ENCODE assay signal across 13 cellular contexts in the genomic region with DNA sequence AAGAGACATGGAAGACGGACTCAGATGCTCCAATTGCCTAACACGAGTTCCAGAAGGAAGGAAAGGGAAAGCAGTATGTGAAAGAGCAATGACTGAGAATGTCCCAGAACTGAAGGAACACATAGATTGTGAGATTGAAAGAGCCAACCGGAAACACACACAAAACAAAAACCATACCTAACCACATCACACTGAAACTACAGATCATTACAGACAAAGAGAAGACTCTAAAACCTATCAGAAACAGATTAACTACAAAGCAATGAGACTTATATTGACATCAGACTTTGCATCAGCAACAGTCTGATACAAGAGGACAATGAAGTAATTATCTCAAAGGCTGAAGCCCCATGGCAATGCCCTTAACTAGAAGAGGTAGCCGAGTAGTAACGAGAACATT. TPM values are rescaled to one million over a fixed set of nuclear protein-coding genes. Genes with fewer than 3 reads are reported as not detected.
A peak's percentile ranks its signal among the peaks of the same experiment; 100 is the strongest.
DNase-seq lines count a peak whose midpoint lies in the region; ATAC-seq, FAIRE-seq and TF ChIP-seq lines count a peak whose summit lies in the region.
"Had no signal": no experiment of that assay in that cellular context is flagged by ENCODE, and none has a peak within 500 bp of the region (broad histone marks: within the 10 kb centered on the region; RNA-seq: fewer than 3 reads in every experiment).

No MANE protein-coding gene starts in this region.

- H4K20me1 ChIP-seq in endothelial cell of umbilical vein (replicated peaks; ENCODE audit: control insufficient read depth, extremely low read depth, insufficient read depth, low read length): no peaks in the 10 kb centered on the region

- POLR2A ChIA-PET in endothelial cell of umbilical vein (lab: Charles Lee): no interaction called here

- no peaks in the 10 kb centered on the region for H3K9me1 ChIP-seq in endothelial cell of umbilical vein (replicated peaks; ENCODE audit: control insufficient read depth, extremely low read depth, insufficient read depth, low read length)

- BruUV-seq in endothelial cell of umbilical vein (replicated peaks; lab: Mats Ljungman, UMichigan): no TSS peak

- no peaks in the 10 kb centered on the region for H3K9me3 ChIP-seq in endothelial cell of umbilical vein (replicated peaks; ENCODE audit: control insufficient read depth, insufficient read depth, low read length)

- H3K4me3 ChIP-seq in endothelial cell of umbilical vein (replicated peaks in 1 of 3; ENCODE audit: insufficient read depth in 1 of 3, low read depth in 1 of 3, low read length in 3 of 3): no peak overlapping the region
- H3K4me3 ChIP-seq: GM23248, PC-9 had no signal

- no peak overlapping the region for H3K27ac ChIP-seq in endothelial cell of umbilical vein (ENCODE audit: insufficient read depth, low read depth, low read length)
- H3K27ac ChIP-seq: GM23248, PC-9 had no signal

- no peak for TF ChIP-seq POLR2A in GM18505 (IDR thresholded peaks at IDR 0.05; ENCODE audit: borderline replicate concordance, extremely low read depth, insufficient read depth, insufficient read length)
- no peak for TF ChIP-seq POLR2A in endothelial cell of umbilical vein (IDR thresholded peaks at IDR 0.05; ENCODE audit: low read depth, low read length)

- peaks cover 6% of the 10 kb centered on the region for H3K4me1 ChIP-seq in endothelial cell of umbilical vein (ENCODE audit: control insufficient read depth, extremely low read depth, insufficient read depth, low read length)

- no peak overlapping the region for H3K4me2 ChIP-seq in endothelial cell of umbilical vein (ENCODE audit: insufficient read depth, low read length)
- H3K4me2 ChIP-seq: PC-9 had no signal

- intact Hi-C loops in endothelial cell of umbilical vein (cut with micrococcal nuclease): no loop called here

- no peak overlapping the region for H3K9ac ChIP-seq in endothelial cell of umbilical vein (replicated peaks; ENCODE audit: extremely low read depth, insufficient read depth, low read length)
- H3K9ac ChIP-seq: GM23248 had no signal

- CTCF ChIA-PET in endothelial cell of umbilical vein (lab: Charles Lee): interaction anchor here (1.4 kb wide), 1 partner anchor 157 kb away, joined by 3 read pairs; no protein-coding TSS in a partner anchor

- peak; percentile 39 for DNase-seq in GM20000 (ENCODE audit: low spot score)
- no peak for DNase-seq in endothelial cell of umbilical vein (ENCODE audit: low read depth, low spot score)
- no peak for DNase-seq in foreskin melanocyte
- no peak for DNase-seq in dermis blood vessel endothelial cell
- DNase-seq: Calu3; GM23248; PC-9; posterior cingulate gyrus; stimulated activated CD4-positive, alpha-beta T cell treated with anti-CD3 and anti-CD28 coated beads, Interleukin-1b, Interleukin-23, amount 100 ng/mL, for 48 hours had no signal

- no peaks in the 10 kb centered on the region for H3K79me2 ChIP-seq in endothelial cell of umbilical vein (ENCODE audit: control insufficient read depth, insufficient read depth, low read length)

- no peaks in the 10 kb centered on the region for H3K27me3 ChIP-seq in endothelial cell of umbilical vein (ENCODE audit: control insufficient read depth in 2 of 2, insufficient read depth in 2 of 2, low read length in 2 of 2)

- no peak overlapping the region for H2AFZ ChIP-seq in endothelial cell of umbilical vein (ENCODE audit: low read depth, low read length)
- H2AFZ ChIP-seq: GM23248, PC-9 had no signal

- FAIRE-seq in endothelial cell of umbilical vein (lab: Jason Lieb, UNC): peak; percentile 44
- FAIRE-seq: bronchial epithelial cell had no signal

- ATAC-seq in GM18505 (IDR thresholded peaks at IDR 0.05; ENCODE audit: unreplicated experiment): peak; percentile 53
- peak; percentile 50 for ATAC-seq in HG03354 (IDR thresholded peaks at IDR 0.05; ENCODE audit: poor library complexity, severe bottlenecking, unreplicated experiment)
- no peak for ATAC-seq in GM18861 (IDR thresholded peaks at IDR 0.05; ENCODE audit: unreplicated experiment)

- dilution Hi-C loops in endothelial cell of umbilical vein (cut with MboI; ENCODE audit: extremely low pct_ligation_motif_present, low sequenced_read_pairs): no loop called here

- no peak for TF ChIP-seq CTCF in GM20000 (IDR thresholded peaks at IDR 0.05; ENCODE audit: extremely low read depth, missing control alignments)
- no peak for TF ChIP-seq CTCF in endothelial cell of umbilical vein (IDR thresholded peaks at IDR 0.05; ENCODE audit: extremely low read depth in 1 of 2, insufficient read depth in 1 of 2, low read depth in 1 of 2, low read length in 2 of 2)

- H3K36me3 ChIP-seq in endothelial cell of umbilical vein (ENCODE audit: control insufficient read depth in 2 of 2, extremely low read depth in 1 of 2, insufficient read depth in 2 of 2, low read length in 2 of 2): peaks cover 30 to 31% of the 10 kb centered on the region in 2 experiments

TF ChIP-seq in endothelial cell of umbilical vein, 7 proteins besides CTCF, POLR2A, EP300 and RAD21:
- TF ChIP-seq MYC (IDR thresholded peaks at IDR 0.05; ENCODE audit: low read depth, low read length) (no peak), JUN (IDR thresholded peaks at IDR 0.05; ENCODE audit: borderline replicate concordance, insufficient read depth, insufficient read length, low read depth) (no peak), POLR2AphosphoS5 (IDR thresholded peaks at IDR 0.05; ENCODE audit: insufficient read depth, low read depth, low read length) (no peak), GATA2 (IDR thresholded peaks at IDR 0.05; ENCODE audit: insufficient read depth, insufficient read length, low read depth, low read length) (no peak), FOS (IDR thresholded peaks at IDR 0.05; ENCODE audit: borderline replicate concordance, insufficient read depth, low read length) (no peak), EZH2 (IDR thresholded peaks at IDR 0.05; ENCODE audit: borderline replicate concordance, low read depth, low read length, severe bottlenecking) (no peak)
- TF ChIP-seq, protein P1, sequence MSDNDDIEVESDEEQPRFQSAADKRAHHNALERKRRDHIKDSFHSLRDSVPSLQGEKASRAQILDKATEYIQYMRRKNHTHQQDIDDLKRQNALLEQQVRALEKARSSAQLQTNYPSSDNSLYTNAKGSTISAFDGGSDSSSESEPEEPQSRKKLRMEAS (IDR thresholded peaks at IDR 0.05; ENCODE audit: insufficient read depth, insufficient read length): no peak

RNA-seq across cellular contexts. Expression of gene CLEC18B, which starts 45.6 kb away (rescaled TPM):
- total RNA-seq in endothelial cell of umbilical vein: 0.25 and 0.49 TPM in 2 replicates
- 0.06 TPM in 1 of 2 replicates, not detected in the other for polyA plus RNA-seq in endothelial cell of umbilical vein
- polyA plus RNA-seq in endothelial cell of umbilical vein (2011; cell fraction: cytosol; rRNA removed): not detected in 2 replicates
- polyA plus RNA-seq in endothelial cell of umbilical vein (2011; cell fraction: nucleus; rRNA removed): 0.34 and 0.74 TPM in 2 replicates
- not detected in 2 replicates for polyA plus RNA-seq in endothelial cell of umbilical vein (2012)
- polyA minus RNA-seq in endothelial cell of umbilical vein: not detected in 2 replicates
- not detected for polyA minus RNA-seq in endothelial cell of umbilical vein (2011; cell fraction: cytosol; rRNA and poly(A)+ RNA removed)
- polyA minus RNA-seq in endothelial cell of umbilical vein (2011; cell fraction: nucleus; rRNA and poly(A)+ RNA removed): 0.77 TPM in 1 of 2 replicates, not detected in the other
- total RNA-seq in dermis blood vessel endothelial cell: not detected in 2 replicates
- polyA plus RNA-seq: GM23248 had no signal
